ENCODE assay signal across 27 cellular contexts in genomic region chr15:84804005-84804803, GRCh38. TPM values are rescaled to one million over a fixed set of nuclear protein-coding genes. Genes with fewer than 3 reads are reported as not detected.
DNase-seq lines count a peak whose midpoint lies in the region; ATAC-seq and TF ChIP-seq lines count a peak whose summit lies in the region.
"Had no signal": no experiment of that assay in that cellular context is flagged by ENCODE, and none has a peak within 500 bp of the region (broad histone marks: within the 10 kb centered on the region; RNA-seq: fewer than 3 reads in every experiment).

No MANE protein-coding gene starts in this region.

- H2BK120ac ChIP-seq in trophoblast cell (ENCODE audit: insufficient read depth, low read length, poor library complexity): peak overlapping the region; percentile 18

- H3K36me3 ChIP-seq in SK-N-SH (replicated peaks in 1 of 2; ENCODE audit: control insufficient read depth in 1 of 2, insufficient read depth in 2 of 2, low read length in 1 of 2) (peaks cover 35 to 59% of the 10 kb centered on the region in 2 experiments), PC-9 (ENCODE audit: low read depth) (peaks cover 6% of the 10 kb centered on the region), esophagus (ENCODE audit: control insufficient read depth in 2 of 2, insufficient read depth in 2 of 2, low read length in 1 of 2) (peaks cover 12 to 27% of the 10 kb centered on the region in 2 donors), trophoblast cell (ENCODE audit: control insufficient read depth in 1 of 2, insufficient read depth in 2 of 2, low read length in 2 of 2) (peaks cover 32 to 38% of the 10 kb centered on the region in 2 experiments)

- DNase-seq in SK-N-SH (no peak), PC-9 (peak; percentile 47 to 76), trophoblast cell (peak; percentile 41 to 80), NCI-H446 treated with DMSO at 0.1 percent for 48 hours (lab: John Stamatoyannopoulos, UW) (no peak), DMS 273 treated with DMSO at 0.1 percent for 48 hours (lab: John Stamatoyannopoulos, UW) (no peak)
- DNase-seq in activated CD4-positive, alpha-beta memory T cell treated with anti-CD3 and anti-CD28 coated beads, Interleukin-2, amount 10 ng/mL, durations not matched to agents 7 days and 5 days: no peak
- DNase-seq: activated CD4-positive, CD25-positive, alpha-beta regulatory T cell; activated CD8-positive, alpha-beta T cell treated with anti-CD3 and anti-CD28 coated beads for 36 hours; activated naive CD4-positive, alpha-beta T cell treated with anti-CD3 and anti-CD28 coated beads for 36 hours; activated T-cell treated with anti-CD3 and anti-CD28 coated beads, Interleukin-2, amount 50 U/mL, for 72 hours; AML-193; amygdala; CD8-positive, alpha-beta memory T cell; DMS153; heart left ventricle; HFFc6; mesendoderm; NCI-H1105; NCI-H2029; NCI-H345; NCI-H774; right lobe of liver; transverse colon had no signal

- no peak overlapping the region for H4K8ac ChIP-seq in trophoblast cell (ENCODE audit: low read depth, low read length)

- no peaks in the 10 kb centered on the region for H3K27me3 ChIP-seq in SK-N-SH (ENCODE audit: insufficient read depth)
- no peaks in the 10 kb centered on the region for H3K27me3 ChIP-seq in PC-9 (ENCODE audit: insufficient read depth, low read depth)
- no peaks in the 10 kb centered on the region for H3K27me3 ChIP-seq in esophagus (ENCODE audit: control insufficient read depth in 1 of 2, insufficient read depth in 2 of 2, low read length in 2 of 2)
- no peaks in the 10 kb centered on the region for H3K27me3 ChIP-seq in trophoblast cell (ENCODE audit: insufficient read depth, low read length)
- H3K27me3 ChIP-seq: dorsolateral prefrontal cortex, heart left ventricle, right lobe of liver, transverse colon had no signal

- H3K4me3 ChIP-seq in SK-N-SH (ENCODE audit: low read depth in 2 of 2, low read length in 1 of 2): no peak overlapping the region
- H3K4me3 ChIP-seq in PC-9: no peak overlapping the region
- H3K4me3 ChIP-seq in esophagus (ENCODE audit: low read depth in 1 of 2, low read length in 2 of 2): no peak overlapping the region
- no peak overlapping the region for H3K4me3 ChIP-seq in trophoblast cell (ENCODE audit: low read depth, low read length)
- H3K4me3 ChIP-seq: dorsolateral prefrontal cortex, heart left ventricle, right lobe of liver, transverse colon had no signal

- H4K12ac ChIP-seq in trophoblast cell (ENCODE audit: low read depth, low read length): no peak overlapping the region

- no peak overlapping the region for H3K4ac ChIP-seq in trophoblast cell (ENCODE audit: low read depth, low read length)

- H3K4me1 ChIP-seq in SK-N-SH (ENCODE audit: control insufficient read depth in 1 of 2, insufficient read depth in 2 of 2, low read depth in 1 of 2, low read length in 1 of 2) (peaks cover 0 to 18% of the 10 kb centered on the region in 2 experiments; a peak in 2 of 4 replicates), PC-9 (replicated peaks; ENCODE audit: insufficient read depth) (peaks cover 21% of the 10 kb centered on the region), esophagus (ENCODE audit: control insufficient read depth in 2 of 2, insufficient read depth in 2 of 2, low read length in 1 of 2) (peaks cover 0 to 9% of the 10 kb centered on the region in 2 donors), trophoblast cell (ENCODE audit: control insufficient read depth in 1 of 2, insufficient read depth in 2 of 2, low read length in 2 of 2) (peaks cover 9 to 16% of the 10 kb centered on the region in 2 experiments)
- H3K4me1 ChIP-seq: transverse colon had no signal

- 92% methylated on average over 4 of the region's 4 CpGs for WGBS in SK-N-SH (ENCODE audit: low lambda C conversion rate)
- 41 to 47% methylated on average over 4 of the region's 4 CpGs for WGBS in esophagus, 2 donors
- no CpG with 5 or more reads among the region's 4 CpGs for WGBS in trophoblast cell (ENCODE audit: extremely low coverage, insufficient coverage, insufficient read length)

- no peak overlapping the region for H3K23ac ChIP-seq in trophoblast cell (ENCODE audit: low read length)

- H2AFZ ChIP-seq in SK-N-SH (ENCODE audit: low read depth): no peak overlapping the region
- no peak overlapping the region for H2AFZ ChIP-seq in PC-9
- no peak overlapping the region for H2AFZ ChIP-seq in trophoblast cell (ENCODE audit: insufficient read depth, low read length, poor library complexity)

- H3K36me3 Mint-ChIP-seq in activated CD4-positive, alpha-beta memory T cell treated with anti-CD3 and anti-CD28 coated beads, Interleukin-2, amount 10 ng/mL, durations not matched to agents 7 days and 5 days (ENCODE audit: low read depth): peaks cover 39% of the 10 kb centered on the region

- H3K9me2 ChIP-seq in SK-N-SH (no peaks in the 10 kb centered on the region), PC-9 (ENCODE audit: insufficient read depth) (no peaks in the 10 kb centered on the region)

- POLR2A ChIA-PET in SK-N-SH (lab: Yijun Ruan, JAX): no interaction called here
- POLR2A ChIA-PET in PC-9 (lab: Charles Lee; ENCODE audit: unreplicated experiment): interaction anchor here (0.6 kb wide), 1 partner anchor 173 kb away, joined by 3 read pairs; no protein-coding TSS in a partner anchor
- POLR2A ChIA-PET in activated CD4-positive, alpha-beta memory T cell treated with anti-CD3 and anti-CD28 coated beads, Interleukin-2, amount 10 ng/mL, durations not matched to agents 7 days and 5 days (lab: Charles Lee): no interaction called here

- TF ChIP-seq CTCF in SK-N-SH (IDR thresholded peaks at IDR 0.05) (no peak), PC-9 (conservative IDR thresholded peaks at IDR 0.05) (no peak)

- ATAC-seq in SK-N-SH treated with all-trans-retinoic acid at 6 μM for 48 hours: no peak
- ATAC-seq: activated CD8-positive, alpha-beta T cell treated with anti-CD3 and anti-CD28 coated beads for 36 hours; activated T-cell treated with anti-CD3 and anti-CD28 coated beads, Interleukin-2, amount 50 U/mL, for 72 hours; heart left ventricle; right lobe of liver had no signal

- TF ChIP-seq RAD21 in SK-N-SH (IDR thresholded peaks at IDR 0.05; ENCODE audit: low read length): no peak

- no peak overlapping the region for H3K14ac ChIP-seq in trophoblast cell (ENCODE audit: low read length)

- H3K9me3 ChIP-seq in SK-N-SH (no peaks in the 10 kb centered on the region), PC-9 (ENCODE audit: insufficient read depth, low read depth) (no peaks in the 10 kb centered on the region), esophagus (ENCODE audit: control insufficient read depth in 2 of 2, insufficient read depth in 1 of 2, low read depth in 1 of 2, low read length in 1 of 2) (no peaks in the 10 kb centered on the region), trophoblast cell (ENCODE audit: insufficient read depth, low read depth, low read length) (no peaks in the 10 kb centered on the region)
- H3K9me3 ChIP-seq: heart left ventricle, right lobe of liver, transverse colon had no signal

- H3K9me3 Mint-ChIP-seq in activated CD4-positive, alpha-beta memory T cell treated with anti-CD3 and anti-CD28 coated beads, Interleukin-2, amount 10 ng/mL, durations not matched to agents 7 days and 5 days: no peaks in the 10 kb centered on the region
- H3K9me3 Mint-ChIP-seq: activated CD8-positive, alpha-beta T cell treated with anti-CD3 and anti-CD28 coated beads for 36 hours; activated naive CD4-positive, alpha-beta T cell treated with anti-CD3 and anti-CD28 coated beads for 36 hours; activated T-cell treated with anti-CD3 and anti-CD28 coated beads, Interleukin-2, amount 50 U/mL, for 72 hours; CD8-positive, alpha-beta memory T cell; HFFc6; stimulated activated naive CD8-positive, alpha-beta T cell treated with anti-CD3 and anti-CD28 coated beads, Interleukin-15, Interleukin-2, amounts not matched to agents 100 ng/mL and 50 ng/mL, for 24 hours had no signal

- no peak overlapping the region for H2AK5ac ChIP-seq in trophoblast cell (ENCODE audit: low read length)

- H3K4me2 ChIP-seq in SK-N-SH (no peak overlapping the region), PC-9 (0 out of 2 replicates have a peak overlapping the region, but pooled peaks have one; percentile 11), trophoblast cell (ENCODE audit: low read length) (peak overlapping the region; percentile 13)

- H3K27ac ChIP-seq in SK-N-SH (ENCODE audit: low read depth in 2 of 2, low read length in 1 of 2): peak overlapping the region in 1 of 2 experiments; percentile 19; a peak in 1 of 4 replicates
- H3K27ac ChIP-seq in PC-9: peak overlapping the region; percentile 34
- H3K27ac ChIP-seq in esophagus (ENCODE audit: low read depth in 2 of 2, low read length in 1 of 2): peak overlapping the region; percentile 43 to 58
- peak overlapping the region; percentile 73 for H3K27ac ChIP-seq in trophoblast cell (ENCODE audit: low read depth, low read length)
- H3K27ac ChIP-seq: dorsolateral prefrontal cortex, heart left ventricle, right lobe of liver, transverse colon had no signal

- no peak overlapping the region for H3K27ac Mint-ChIP-seq in activated CD4-positive, alpha-beta memory T cell treated with anti-CD3 and anti-CD28 coated beads, Interleukin-2, amount 10 ng/mL, durations not matched to agents 7 days and 5 days
- H3K27ac Mint-ChIP-seq: activated CD8-positive, alpha-beta T cell treated with anti-CD3 and anti-CD28 coated beads for 36 hours; activated naive CD4-positive, alpha-beta T cell treated with anti-CD3 and anti-CD28 coated beads for 36 hours; stimulated activated naive CD8-positive, alpha-beta T cell treated with anti-CD3 and anti-CD28 coated beads, Interleukin-15, Interleukin-2, amounts not matched to agents 100 ng/mL and 50 ng/mL, for 24 hours had no signal

- no peaks in the 10 kb centered on the region for H3K27me3 Mint-ChIP-seq in activated CD4-positive, alpha-beta memory T cell treated with anti-CD3 and anti-CD28 coated beads, Interleukin-2, amount 10 ng/mL, durations not matched to agents 7 days and 5 days
- H3K27me3 Mint-ChIP-seq: activated CD8-positive, alpha-beta T cell treated with anti-CD3 and anti-CD28 coated beads for 36 hours; CD8-positive, alpha-beta memory T cell; stimulated activated naive CD8-positive, alpha-beta T cell treated with anti-CD3 and anti-CD28 coated beads, Interleukin-15, Interleukin-2, amounts not matched to agents 100 ng/mL and 50 ng/mL, for 24 hours had no signal

- CTCF ChIA-PET in SK-N-SH (lab: Yijun Ruan, JAX): interaction anchor here (0.9 kb wide), 2 partner anchors 19 to 205 kb away, joined by 3 read pairs; no protein-coding TSS in a partner anchor
- CTCF ChIA-PET in PC-9 (lab: Charles Lee): no interaction called here
- CTCF ChIA-PET in activated CD4-positive, alpha-beta memory T cell treated with anti-CD3 and anti-CD28 coated beads, Interleukin-2, amount 10 ng/mL, durations not matched to agents 7 days and 5 days (lab: Charles Lee): no interaction called here

- peaks cover 5% of the 10 kb centered on the region for H3K79me1 ChIP-seq in trophoblast cell (ENCODE audit: low read length)

- no peak overlapping the region for H3K9ac ChIP-seq in SK-N-SH
- H3K9ac ChIP-seq in trophoblast cell (ENCODE audit: low read length): no peak overlapping the region

- H3K4me1 Mint-ChIP-seq in activated CD4-positive, alpha-beta memory T cell treated with anti-CD3 and anti-CD28 coated beads, Interleukin-2, amount 10 ng/mL, durations not matched to agents 7 days and 5 days: peaks cover 3% of the 10 kb centered on the region
- H3K4me1 Mint-ChIP-seq: CD8-positive, alpha-beta memory T cell had no signal

- no peak overlapping the region for H3K4me3 Mint-ChIP-seq in activated CD4-positive, alpha-beta memory T cell treated with anti-CD3 and anti-CD28 coated beads, Interleukin-2, amount 10 ng/mL, durations not matched to agents 7 days and 5 days
- H3K4me3 Mint-ChIP-seq: activated CD8-positive, alpha-beta T cell treated with anti-CD3 and anti-CD28 coated beads for 36 hours; activated naive CD4-positive, alpha-beta T cell treated with anti-CD3 and anti-CD28 coated beads for 36 hours; activated T-cell treated with anti-CD3 and anti-CD28 coated beads, Interleukin-2, amount 50 U/mL, for 72 hours; CD8-positive, alpha-beta memory T cell; HFFc6; stimulated activated naive CD8-positive, alpha-beta T cell treated with anti-CD3 and anti-CD28 coated beads, Interleukin-15, Interleukin-2, amounts not matched to agents 100 ng/mL and 50 ng/mL, for 24 hours had no signal

- no peak overlapping the region for H2BK5ac ChIP-seq in trophoblast cell (ENCODE audit: low read depth, low read length, poor library complexity)

- H3F3A ChIP-seq in SK-N-SH (replicated peaks; ENCODE audit: insufficient read depth): peaks cover 3% of the 10 kb centered on the region
- H3F3A ChIP-seq in PC-9 (ENCODE audit: insufficient read depth, low read depth): peaks cover 18% of the 10 kb centered on the region

- no peaks in the 10 kb centered on the region; the same call in 1 of the 2 replicates for H3K79me2 ChIP-seq in SK-N-SH (ENCODE audit: insufficient read depth)
- no peaks in the 10 kb centered on the region for H3K79me2 ChIP-seq in PC-9 (ENCODE audit: low read depth)
- no peaks in the 10 kb centered on the region for H3K79me2 ChIP-seq in trophoblast cell (ENCODE audit: control insufficient read depth, insufficient read depth, low read length, poor library complexity)

- no peaks in the 10 kb centered on the region for H4K20me1 ChIP-seq in SK-N-SH (ENCODE audit: insufficient read depth)
- H4K20me1 ChIP-seq in PC-9 (ENCODE audit: insufficient read depth): no peaks in the 10 kb centered on the region; the same call in 1 of the 2 replicates

- intact Hi-C loops in PC-9 (cut with micrococcal nuclease; ENCODE audit: unreplicated experiment): no loop called here

- BruUV-seq in PC-9 (replicated peaks; lab: Mats Ljungman, UMichigan): no TSS peak

- TF ChIP-seq EP300 in SK-N-SH (IDR thresholded peaks at IDR 0.05; ENCODE audit: borderline replicate concordance in 1 of 2, low read depth in 1 of 2, low read length in 1 of 2): no peak

- no peak overlapping the region for H2BK12ac ChIP-seq in trophoblast cell (ENCODE audit: low read length)

- no peak overlapping the region for H4K91ac ChIP-seq in trophoblast cell (ENCODE audit: low read depth, low read length)

- H3K18ac ChIP-seq in trophoblast cell (ENCODE audit: low read length): no peak overlapping the region

RNA-seq across cellular contexts. Expression of gene ALPK3, which starts 13.0 kb away (rescaled TPM):
- polyA plus RNA-seq in SK-N-SH (2012; rRNA removed): 0.16 TPM in 2 replicates
- polyA plus RNA-seq in SK-N-SH (2012; cell fraction: cytosol; rRNA removed): 0.08 and 0.09 TPM in 2 replicates
- polyA plus RNA-seq in SK-N-SH (2012; cell fraction: nucleus; rRNA removed): 1.3 and 2.0 TPM in 2 replicates
- 4.6 and 8.1 TPM in 2 replicates for total RNA-seq in PC-9 (2021)
- 10 to 100 TPM in 1 of 2 donors, 1 to 10 TPM in 1; 1.8 to 10.5 TPM for polyA plus RNA-seq in esophagus
- 11.4 TPM in 2 replicates for polyA plus RNA-seq in trophoblast cell (2013)
- total RNA-seq in activated CD4-positive, alpha-beta memory T cell treated with anti-CD3 and anti-CD28 coated beads, Interleukin-2, amount 10 ng/mL, durations not matched to agents 7 days and 5 days: under 1 TPM; 0.20 TPM

RNA-seq across cellular contexts. Expression of gene ZNF592, which starts 55.8 kb away (rescaled TPM):
- polyA plus RNA-seq in SK-N-SH (2012; rRNA removed) (8.0 and 8.7 TPM in 2 replicates), esophagus (1 to 10 TPM; 4.8 to 6.1 TPM)
- 4.2 and 5.8 TPM in 2 replicates for polyA plus RNA-seq in SK-N-SH (2012; cell fraction: cytosol; rRNA removed)
- 18.7 and 18.8 TPM in 2 replicates for polyA plus RNA-seq in SK-N-SH (2012; cell fraction: nucleus; rRNA removed)
- total RNA-seq in PC-9 (2021): 20.8 and 27.5 TPM in 2 replicates
- polyA plus RNA-seq in trophoblast cell (2013): 25.3 and 25.7 TPM in 2 replicates
- 10 to 100 TPM; 36.6 to 38.0 TPM for total RNA-seq in activated CD4-positive, alpha-beta memory T cell treated with anti-CD3 and anti-CD28 coated beads, Interleukin-2, amount 10 ng/mL, durations not matched to agents 7 days and 5 days

Comparison
In these comparisons a context has a peak if more than half of its experiments do, and no peak if none do; other contexts are left out.
1. DNase-seq: peak in PC-9 (2 of 2) and trophoblast cell (2 of 2); none in SK-N-SH (single experiment), activated CD4-positive, alpha-beta memory T cell treated with anti-CD3 and anti-CD28 coated beads, Interleukin-2, amount 10 ng/mL, durations not matched to agents 7 days and 5 days (single experiment), NCI-H446 treated with DMSO at 0.1 percent for 48 hours (single experiment) and DMS 273 treated with DMSO at 0.1 percent for 48 hours (single experiment).